In genomic region chr9:9799287-9799686, GRCh38 we compare ENCODE assay signal across 23 cellular contexts.
"Had no signal": no experiment of that assay in that cellular context is flagged by ENCODE, and none has a peak within 500 bp of the region (broad histone marks: within the 10 kb centered on the region; RNA-seq: fewer than 3 reads in every experiment).

No MANE protein-coding gene starts in this region.

- H3K36me3 Mint-ChIP-seq: activated naive CD8-positive, alpha-beta T cell treated with anti-CD3 and anti-CD28 coated beads, Interleukin-2, amount 10 ng/mL, durations not matched to agents 7 days and 5 days had no signal

- H3K4me3 Mint-ChIP-seq: activated CD8-positive, alpha-beta T cell treated with anti-CD3 and anti-CD28 coated beads for 36 hours; activated naive CD8-positive, alpha-beta T cell treated with anti-CD3 and anti-CD28 coated beads, Interleukin-2, amount 10 ng/mL, durations not matched to agents 7 days and 5 days; T-helper 2 cell treated with Interferon-gamma antibody and Interleukin-4, amounts not matched to agents 5 μg/mL and 100 μg/mL, for 36 hours had no signal

- ATAC-seq: activated CD4-positive, CD25-positive, alpha-beta regulatory T cell treated with anti-CD3 and anti-CD28 coated beads, Interleukin-2, amount 50 U/mL, for 24 hours; activated CD8-positive, alpha-beta T cell treated with anti-CD3 and anti-CD28 coated beads for 36 hours; PC-3; SK-N-SH treated with all-trans-retinoic acid at 6 μM for 48 hours had no signal

- H3K36me3 ChIP-seq: adrenal gland, SJSA1 had no signal

- DNase-seq: activated CD4-positive, alpha-beta T cell treated with anti-CD3 and anti-CD28 coated beads for 4 hours; activated CD8-positive, alpha-beta memory T cell treated with anti-CD3 and anti-CD28 coated beads, Interleukin-2, amount 50 U/mL, for 4 hours; activated CD8-positive, alpha-beta T cell treated with anti-CD3 and anti-CD28 coated beads for 36 hours; activated naive CD4-positive, alpha-beta T cell treated with anti-CD3 and anti-CD28 coated beads, Interleukin-2, amount 50 U/mL, for 16 hours; activated naive CD8-positive, alpha-beta T cell treated with anti-CD3 and anti-CD28 coated beads, Interleukin-2, amount 10 ng/mL, durations not matched to agents 7 days and 5 days; activated T-cell treated with anti-CD3 and anti-CD28 coated beads, Interleukin-2, amount 50 U/mL, for 1 hour; adrenal gland; anterior cingulate cortex; cerebellar nuclear complex; NCI-H1048; NCI-H146; NCI-H187 treated with DMSO at 0.1 percent for 48 hours; NCI-H2081 treated with DMSO at 0.1 percent for 48 hours; NCI-H446; NCI-H524; NK-92 treated with Interleukin-12 subunit alpha and Interleukin-12 subunit beta, amount 100 ng/mL, for 24 hours; PC-3; SHP77; SW 1271 had no signal

- H3K9me3 Mint-ChIP-seq: activated CD8-positive, alpha-beta T cell treated with anti-CD3 and anti-CD28 coated beads for 36 hours; activated naive CD8-positive, alpha-beta T cell treated with anti-CD3 and anti-CD28 coated beads, Interleukin-2, amount 10 ng/mL, durations not matched to agents 7 days and 5 days; T-helper 2 cell treated with Interferon-gamma antibody and Interleukin-4, amounts not matched to agents 5 μg/mL and 100 μg/mL, for 36 hours had no signal

- H3K27me3 Mint-ChIP-seq: activated CD8-positive, alpha-beta T cell treated with anti-CD3 and anti-CD28 coated beads for 36 hours; activated naive CD8-positive, alpha-beta T cell treated with anti-CD3 and anti-CD28 coated beads, Interleukin-2, amount 10 ng/mL, durations not matched to agents 7 days and 5 days had no signal

- H3K4me3 ChIP-seq: adrenal gland, SJSA1 had no signal

- H3K27me3 ChIP-seq: adrenal gland, SJSA1 had no signal

- H3K4me1 ChIP-seq: adrenal gland, SJSA1 had no signal

- H3K27ac Mint-ChIP-seq: activated CD8-positive, alpha-beta T cell treated with anti-CD3 and anti-CD28 coated beads for 36 hours; activated naive CD8-positive, alpha-beta T cell treated with anti-CD3 and anti-CD28 coated beads, Interleukin-2, amount 10 ng/mL, durations not matched to agents 7 days and 5 days; T-helper 2 cell treated with Interferon-gamma antibody and Interleukin-4, amounts not matched to agents 5 μg/mL and 100 μg/mL, for 36 hours had no signal

- H3K4me1 Mint-ChIP-seq: activated naive CD8-positive, alpha-beta T cell treated with anti-CD3 and anti-CD28 coated beads, Interleukin-2, amount 10 ng/mL, durations not matched to agents 7 days and 5 days had no signal

- H3K27ac ChIP-seq: adrenal gland, SJSA1 had no signal

- H3K9me3 ChIP-seq: adrenal gland, SJSA1 had no signal
